30 cellular contexts compared by ENCODE assay signal in genomic region chr2:258933-259332, GRCh38. TPM values are rescaled to one million over a fixed set of nuclear protein-coding genes. Genes with fewer than 3 reads are reported as not detected.
"Had no signal": no experiment of that assay in that cellular context is flagged by ENCODE, and none has a peak within 500 bp of the region (broad histone marks: within the 10 kb centered on the region; RNA-seq: fewer than 3 reads in every experiment).

No MANE protein-coding gene starts in this region.

- H3K9me3 ChIP-seq: neutrophil, pancreas, testis, upper lobe of right lung, uterus had no signal

- ATAC-seq: naive thymus-derived CD8-positive, alpha-beta T cell; natural killer cell treated with Interleukin-12 subunit alpha and Interleukin-12 subunit beta and Interleukin-15 and Interleukin-18, amount 100 ng/mL, for 72 hours; pancreas; psoas muscle; right cardiac atrium; sciatic nerve; stimulated activated memory B cell treated with anti-CD40 and anti-IgM and Interleukin-4, amounts not matched to agents 10 μg/mL and 1 μg/mL and 100 μg/mL, for 72 hours; stimulated activated naive CD8-positive, alpha-beta T cell treated with anti-CD3 and anti-CD28 coated beads, Interleukin-15, amount 100 ng/mL, for 72 hours; stimulated activated naive CD8-positive, alpha-beta T cell treated with anti-CD3 and anti-CD28 coated beads, Interleukin-15, Interleukin-2, amounts not matched to agents 100 U/mL and 50 U/mL, for 24 hours; upper lobe of right lung had no signal

- H3K4me2 ChIP-seq: smooth muscle cell had no signal

- H3K4me1 ChIP-seq: testis, uterus had no signal

- H3K4me3 ChIP-seq: pancreas, psoas muscle, skin epidermis, smooth muscle cell, spleen, suprapubic skin, testis, tibial artery, transverse colon, upper lobe of right lung, uterus had no signal

- H3K4me1 Mint-ChIP-seq: stimulated activated memory B cell treated with anti-CD40 and anti-IgM and Interleukin-4, amounts not matched to agents 10 μg/mL and 1 μg/mL and 100 μg/mL, for 72 hours; stimulated activated naive CD8-positive, alpha-beta T cell treated with anti-CD3 and anti-CD28 coated beads, Interleukin-15, amount 100 ng/mL, for 72 hours had no signal

- DNase-seq: naive thymus-derived CD8-positive, alpha-beta T cell; nephron progenitor cell; nucleus accumbens; pancreas; psoas muscle; right cardiac atrium; spleen; stimulated activated CD4-positive, alpha-beta T cell treated with anti-CD3 and anti-CD28 coated beads, Interleukin-12 subunit alpha, Interleukin-12 subunit beta, amount 100 ng/mL, for 4 hours; stimulated activated CD4-positive, alpha-beta T cell treated with anti-CD3 and anti-CD28 coated beads, Interleukin-1b, Interleukin-23, amount 100 ng/mL, for 48 hours; stimulated activated CD4-positive, alpha-beta T cell treated with anti-CD3 and anti-CD28 coated beads, Interleukin-4, amount 100 ng/mL, for 1 hour; stimulated activated CD4-positive, alpha-beta T cell treated with anti-CD3 and anti-CD28 coated beads, Interleukin-4, amount 100 ng/mL, for 4 hours; stimulated activated CD8-positive, alpha-beta memory T cell treated with anti-CD3 and anti-CD28 coated beads, Interleukin-4, amount 100 ng/mL, for 48 hours; stimulated activated naive CD4-positive, alpha-beta T cell; stimulated activated naive CD8-positive, alpha-beta T cell treated with anti-CD3 and anti-CD28 coated beads, Interleukin-15, amount 100 ng/mL, for 72 hours; stimulated activated naive CD8-positive, alpha-beta T cell treated with anti-CD3 and anti-CD28 coated beads, Interleukin-15, Interleukin-2, amounts not matched to agents 100 U/mL and 50 U/mL, for 24 hours; substantia nigra; testis; tibial artery; transverse colon; upper lobe of right lung; uterus had no signal

- H3K27ac ChIP-seq: neutrophil, pancreas, psoas muscle, skin epidermis, spleen, suprapubic skin, testis, tibial artery, transverse colon, upper lobe of right lung, uterus had no signal

- H3K9me3 Mint-ChIP-seq: natural killer cell treated with Interleukin-12 subunit alpha and Interleukin-12 subunit beta and Interleukin-15 and Interleukin-18, amount 100 ng/mL, for 72 hours; type B pancreatic cell had no signal

- H3K27me3 Mint-ChIP-seq: naive thymus-derived CD8-positive, alpha-beta T cell; natural killer cell treated with Interleukin-12 subunit alpha and Interleukin-12 subunit beta and Interleukin-15 and Interleukin-18, amount 100 ng/mL, for 72 hours; stimulated activated memory B cell treated with anti-CD40 and anti-IgM and Interleukin-4, amounts not matched to agents 10 μg/mL and 1 μg/mL and 100 μg/mL, for 72 hours; stimulated activated naive CD8-positive, alpha-beta T cell treated with anti-CD3 and anti-CD28 coated beads, Interleukin-15, amount 100 ng/mL, for 72 hours; type B pancreatic cell had no signal

- H3K27ac Mint-ChIP-seq: natural killer cell treated with Interleukin-12 subunit alpha and Interleukin-12 subunit beta and Interleukin-15 and Interleukin-18, amount 100 ng/mL, for 72 hours; nephron progenitor cell; stimulated activated memory B cell treated with anti-CD40 and anti-IgM and Interleukin-4, amounts not matched to agents 10 μg/mL and 1 μg/mL and 100 μg/mL, for 72 hours; stimulated activated naive CD8-positive, alpha-beta T cell treated with anti-CD3 and anti-CD28 coated beads, Interleukin-15, amount 100 ng/mL, for 72 hours; type B pancreatic cell had no signal

- H3K4me3 Mint-ChIP-seq: naive thymus-derived CD8-positive, alpha-beta T cell; natural killer cell treated with Interleukin-12 subunit alpha and Interleukin-12 subunit beta and Interleukin-15 and Interleukin-18, amount 100 ng/mL, for 72 hours; nephron progenitor cell; neural crest cell; stimulated activated memory B cell treated with anti-CD40 and anti-IgM and Interleukin-4, amounts not matched to agents 10 μg/mL and 1 μg/mL and 100 μg/mL, for 72 hours; stimulated activated naive CD8-positive, alpha-beta T cell treated with anti-CD3 and anti-CD28 coated beads, Interleukin-15, amount 100 ng/mL, for 72 hours; type B pancreatic cell had no signal

- H3K27me3 ChIP-seq: pancreas, spleen, suprapubic skin, testis, tibial artery, transverse colon, upper lobe of right lung, uterus had no signal

- H3K36me3 ChIP-seq: neutrophil, pancreas, spleen, transverse colon, upper lobe of right lung, uterus had no signal

RNA-seq across cellular contexts. Expression of gene ALKAL2, which starts 29.0 kb away (rescaled TPM):
- total RNA-seq: naive thymus-derived CD8-positive, alpha-beta T cell had no signal
